Comparison of ENCODE assay signal across 22 cellular contexts in genomic region chr1:113169591-113169990, GRCh38.
"Had no signal": no experiment of that assay in that cellular context is flagged by ENCODE, and none has a peak within 500 bp of the region (broad histone marks: within the 10 kb centered on the region; RNA-seq: fewer than 3 reads in every experiment).

No MANE protein-coding gene starts in this region.

- H3K4me2 ChIP-seq: KMS-11, SK-N-SH had no signal

- ATAC-seq: K562, Panc1, PC-3 had no signal

- H3K4me3 Mint-ChIP-seq: IgD-negative memory B cell had no signal

- H3K9me3 ChIP-seq: SK-N-SH had no signal

- H3K36me3 Mint-ChIP-seq: IgD-negative memory B cell had no signal

- H3K27ac Mint-ChIP-seq: IgD-negative memory B cell had no signal

- H3K9ac ChIP-seq: KMS-11, SK-N-SH had no signal

- H3K27me3 Mint-ChIP-seq: IgD-negative memory B cell had no signal

- H3K4me3 ChIP-seq: K562 had no signal

- H3K27ac ChIP-seq: HL-60, KMS-11, RWPE1 had no signal

- DNase-seq: Kasumi-1, MM.1S, NCI-H1436, NCI-H187, NCI-H2029, NCI-H2081 treated with DMSO at 0.1 percent for 48 hours, NCI-H2171, NCI-H226, NCI-H510A, NCI-H524 treated with DMSO at 0.1 percent for 48 hours, NCI-H69, NCI-H774, PC-3, SHP77, SK-N-SH, SW 1271 had no signal
